Comparison of ENCODE assay signal across 8 cellular contexts in the genomic region with DNA sequence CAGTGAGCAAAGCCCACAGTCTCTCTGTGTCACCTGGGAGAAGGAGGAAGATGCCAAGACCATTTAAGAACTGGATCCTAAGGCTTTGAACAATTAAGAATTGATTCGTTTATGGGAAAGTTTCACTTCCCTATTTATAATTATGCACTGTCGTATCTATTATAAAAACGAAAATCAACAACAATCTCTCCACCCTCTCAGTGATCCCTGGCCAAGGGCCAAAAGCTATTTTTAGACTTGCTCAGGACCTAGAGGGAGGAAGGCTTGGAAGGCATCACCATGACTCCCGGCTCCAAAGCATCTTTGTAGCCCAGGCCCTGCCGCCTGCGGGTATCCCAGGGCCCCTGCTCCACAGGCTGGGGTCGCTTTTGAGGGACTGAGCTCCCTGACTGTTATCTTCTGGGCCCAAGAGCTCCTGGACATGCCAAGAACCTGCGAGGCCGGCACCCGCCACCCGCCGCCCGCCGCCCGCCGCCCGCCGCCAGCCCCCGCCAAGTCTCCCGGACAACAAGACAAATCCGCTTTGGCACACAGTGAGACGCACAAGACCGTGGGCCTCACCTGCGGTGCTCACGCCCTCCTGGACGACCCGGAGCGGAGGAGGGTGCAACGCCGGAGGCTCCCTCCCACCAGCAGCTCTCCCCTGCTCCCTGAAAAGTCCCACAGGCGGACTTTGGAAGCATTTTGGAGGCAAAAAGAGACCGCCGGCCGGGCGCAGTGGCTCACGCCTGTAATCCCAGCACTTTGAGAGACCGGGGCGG. TPM values are rescaled to one million over a fixed set of nuclear protein-coding genes. Genes with fewer than 3 reads are reported as not detected.
A peak's percentile ranks its signal among the peaks of the same experiment; 100 is the strongest.
DNase-seq lines count a peak whose midpoint lies in the region; ATAC-seq, FAIRE-seq and TF ChIP-seq lines count a peak whose summit lies in the region.

No MANE protein-coding gene starts in this region.

- no peak for FAIRE-seq in H1 (lab: Jason Lieb, UNC)

- H3K9me3 ChIP-seq in PC-9 (ENCODE audit: insufficient read depth, low read depth) (no peaks in the 10 kb centered on the region), H1 (ENCODE audit: insufficient read depth in 2 of 2, low read depth in 1 of 2, low read length in 1 of 2) (no peaks in the 10 kb centered on the region), mucosa of stomach (ENCODE audit: control insufficient read depth, low read length) (no peaks in the 10 kb centered on the region)

- H3K4me3 ChIP-seq in PC-9, result peak overlapping the region; percentile 99
- H3K4me3 ChIP-seq in H1 (ENCODE audit: extremely low read depth in 1 of 4, insufficient read depth in 2 of 4, low read depth in 3 of 4, low read length in 4 of 4), result peak overlapping the region; percentile 54 to 100 (median 75)
- peak overlapping the region; percentile 86 for H3K4me3 ChIP-seq in mucosa of stomach (ENCODE audit: low read length)

- H3K36me3 ChIP-seq in PC-9 (ENCODE audit: low read depth) (0 out of 2 replicates have a peak, but pooled peaks cover 3% of the 10 kb centered on the region), H1 (ENCODE audit: control insufficient read depth in 2 of 4, insufficient read depth in 4 of 4, low read length in 3 of 4) (no peaks in the 10 kb centered on the region), mucosa of stomach (ENCODE audit: control insufficient read depth, insufficient read depth, low read length) (no peaks in the 10 kb centered on the region)

- peak overlapping the region; percentile 78 for H3K18ac ChIP-seq in H1 (ENCODE audit: extremely low read depth, low read length)

- ATAC-seq in HG03097 (IDR thresholded peaks at IDR 0.05; ENCODE audit: low FRiP score, unreplicated experiment), result no peak

- POLR2A ChIA-PET in activated CD4-positive, alpha-beta T cell treated with anti-CD3 and anti-CD28 coated beads, Interleukin-2, amount 10 ng/mL, durations not matched to agents 7 days and 5 days (lab: Charles Lee), result interaction anchor here (0.6 kb wide), 1 partner anchor 185 kb away, joined by 8 read pairs; no protein-coding TSS in a partner anchor
- POLR2A ChIA-PET in PC-9 (lab: Charles Lee; ENCODE audit: unreplicated experiment), result interaction anchor here (0.6 to 0.7 kb wide), 2 partner anchors 8 to 17 kb away, joined by 4 to 11 read pairs; no protein-coding TSS in a partner anchor
- POLR2A ChIA-PET in H1 (lab: Charles Lee; ENCODE audit: partially characterized antibody), result interaction anchor here (0.6 to 4.1 kb wide), 5 partner anchors 11 to 66 kb away, joined by 3 to 12 read pairs (median 6); a partner anchor contains a TSS

- no peak for DNase-seq in activated CD4-positive, alpha-beta T cell treated with anti-CD3 and anti-CD28 coated beads, Interleukin-2, amount 10 ng/mL, durations not matched to agents 7 days and 5 days
- no peak for DNase-seq in activated CD4-positive, alpha-beta T cell treated with anti-CD3 and anti-CD28 coated beads, Interleukin-2, amount 50 U/mL, for 1 hour
- no peak for DNase-seq in PC-9
- peak in 1 of 2 experiments; percentile 60 for DNase-seq in H1 (ENCODE audit: low read depth in 1 of 2, low spot score in 2 of 2)
- no peak for DNase-seq in NCI-H1436 (lab: John Stamatoyannopoulos, UW)
- no peak for DNase-seq in activated CD4-positive, alpha-beta T cell treated with anti-CD3 and anti-CD28 coated beads, Interleukin-2, amount 50 U/mL, for 4 hours

- peak overlapping the region in 3 of 4 experiments; percentile 29 to 53 (median 42); a peak in 5 of 7 replicates for H3K9ac ChIP-seq in H1 (replicated peaks in 1 of 4; ENCODE audit: extremely low read depth in 1 of 4, low read depth in 3 of 4, low read length in 3 of 4)
- H3K9ac ChIP-seq in mucosa of stomach (ENCODE audit: low read length), result peak overlapping the region; percentile 89

- peak overlapping the region; percentile 84; the same call in 1 of the 2 replicates for H4K8ac ChIP-seq in H1 (ENCODE audit: extremely low read depth, insufficient read depth, low read length)

- H3K36me3 Mint-ChIP-seq in activated CD4-positive, alpha-beta T cell treated with anti-CD3 and anti-CD28 coated beads, Interleukin-2, amount 10 ng/mL, durations not matched to agents 7 days and 5 days (ENCODE audit: low read depth), result no peaks in the 10 kb centered on the region

- peaks cover 58% of the 10 kb centered on the region for H3K79me2 ChIP-seq in PC-9 (ENCODE audit: low read depth)
- peaks cover 8 to 47% of the 10 kb centered on the region in 2 experiments for H3K79me2 ChIP-seq in H1 (ENCODE audit: control insufficient read depth in 1 of 2, insufficient read depth in 2 of 2, low read length in 2 of 2)

- no peak overlapping the region for H3K23ac ChIP-seq in H1 (ENCODE audit: insufficient read length)

- no peak overlapping the region for H2BK12ac ChIP-seq in H1 (ENCODE audit: low read depth, low read length)

- no peak overlapping the region for H2BK15ac ChIP-seq in H1 (ENCODE audit: low read length)

- no peak overlapping the region for H2BK5ac ChIP-seq in H1 (ENCODE audit: low read depth, low read length)

- CTCF ChIA-PET in activated CD4-positive, alpha-beta T cell treated with anti-CD3 and anti-CD28 coated beads, Interleukin-2, amount 10 ng/mL, durations not matched to agents 7 days and 5 days (lab: Charles Lee), result no interaction called here
- CTCF ChIA-PET in PC-9 (lab: Charles Lee) (no interaction called here), H1 (lab: Charles Lee; ENCODE audit: partially characterized antibody) (interaction anchor here (0.7 to 2.2 kb wide), 4 partner anchors 15 to 89 kb away, joined by 3 to 11 read pairs (median 3); no protein-coding TSS in a partner anchor)

- no peak overlapping the region for H4K5ac ChIP-seq in H1 (ENCODE audit: insufficient read length, low read depth, low read length)

- no peaks in the 10 kb centered on the region for H3K9me3 Mint-ChIP-seq in activated CD4-positive, alpha-beta T cell treated with anti-CD3 and anti-CD28 coated beads, Interleukin-2, amount 10 ng/mL, durations not matched to agents 7 days and 5 days

- H3K4me1 ChIP-seq in PC-9 (replicated peaks; ENCODE audit: insufficient read depth), result peaks cover 36% of the 10 kb centered on the region
- H3K4me1 ChIP-seq in H1 (replicated peaks in 1 of 4; ENCODE audit: control insufficient read depth in 3 of 4, insufficient read depth in 4 of 4, low read length in 3 of 4), result peaks cover 0 to 4% (median 0%) of the 10 kb centered on the region in 4 experiments; a peak in 1 of 7 replicates
- H3K4me1 ChIP-seq in mucosa of stomach (ENCODE audit: control insufficient read depth, insufficient read depth, low read length), result peaks cover 14% of the 10 kb centered on the region

- TF ChIP-seq POLR2A in H1 (IDR thresholded peaks at IDR 0.05; ENCODE audit: control extremely low read depth in 1 of 2, low read depth in 2 of 2, low read length in 2 of 2), result no peak

- no peaks in the 10 kb centered on the region for H3K9me2 ChIP-seq in PC-9 (ENCODE audit: insufficient read depth)

- TF ChIP-seq CTCF in PC-9 (conservative IDR thresholded peaks at IDR 0.05) (no peak), H1 (IDR thresholded peaks at IDR 0.05; ENCODE audit: control extremely low read depth in 1 of 3, insufficient read depth in 1 of 3, low read depth in 1 of 3, low read length in 3 of 3) (no peak)

- H3K27me3 ChIP-seq in PC-9 (ENCODE audit: insufficient read depth, low read depth) (no peaks in the 10 kb centered on the region), H1 (replicated peaks in 1 of 4; ENCODE audit: control insufficient read depth in 3 of 4, extremely low read depth in 1 of 4, insufficient read depth in 3 of 4, low read length in 3 of 4) (peaks cover 0 to 4% (median 3%) of the 10 kb centered on the region in 4 experiments; a peak in 4 of 7 replicates), mucosa of stomach (ENCODE audit: control insufficient read depth, insufficient read depth, low read length) (peaks cover 3% of the 10 kb centered on the region)

- no TSS peak for BruUV-seq in PC-9 (replicated peaks; lab: Mats Ljungman, UMichigan)

- H3K79me1 ChIP-seq in H1 (ENCODE audit: low read depth, low read length), result peaks cover 10% of the 10 kb centered on the region; the same call in 1 of the 2 replicates

- H2AK5ac ChIP-seq in H1 (ENCODE audit: low read depth, low read length), result no peak overlapping the region

- peaks cover 17% of the 10 kb centered on the region; the same call in 1 of the 2 replicates for H3F3A ChIP-seq in PC-9 (ENCODE audit: insufficient read depth, low read depth)

- H3K27ac ChIP-seq in PC-9 (0 out of 2 replicates have a peak overlapping the region, but pooled peaks have one; percentile 4), H1 (ENCODE audit: low read depth, low read length) (no peak overlapping the region)

- no peak overlapping the region for H3K27ac Mint-ChIP-seq in activated CD4-positive, alpha-beta T cell treated with anti-CD3 and anti-CD28 coated beads, Interleukin-2, amount 10 ng/mL, durations not matched to agents 7 days and 5 days

- H3K23me2 ChIP-seq in H1 (ENCODE audit: low read depth, low read length), result peaks cover 3% of the 10 kb centered on the region; the same call in 1 of the 2 replicates

- peaks cover 41% of the 10 kb centered on the region for H4K20me1 ChIP-seq in PC-9 (ENCODE audit: insufficient read depth)
- peaks cover 3 to 9% of the 10 kb centered on the region in 2 experiments for H4K20me1 ChIP-seq in H1 (replicated peaks in 1 of 2; ENCODE audit: control insufficient read depth in 1 of 2, insufficient read depth in 2 of 2, low read length in 2 of 2)

- H3K56ac ChIP-seq in H1 (replicated peaks; ENCODE audit: insufficient read length, low read depth, low read length), result no peak overlapping the region

- H4K91ac ChIP-seq in H1 (replicated peaks; ENCODE audit: insufficient read length, low read length), result peak overlapping the region; percentile 54

- no peak overlapping the region for H2BK20ac ChIP-seq in H1 (ENCODE audit: low read length)

- no peak for TF ChIP-seq RAD21 in H1 (IDR thresholded peaks at IDR 0.05 in 1 of 2, conservative IDR thresholded peaks at IDR 0.05 in 1 of 2; ENCODE audit: low read depth in 2 of 2, low read length in 2 of 2)

- no peak for TF ChIP-seq EP300 in H1 (IDR thresholded peaks at IDR 0.05; ENCODE audit: borderline replicate concordance in 1 of 2, low read depth in 2 of 2, low read length in 2 of 2)

- H3K14ac ChIP-seq in H1 (ENCODE audit: insufficient read length), result no peak overlapping the region

- peak overlapping the region; percentile 87 for H3K4me2 ChIP-seq in PC-9
- peak overlapping the region; percentile 61 to 72 for H3K4me2 ChIP-seq in H1 (ENCODE audit: insufficient read depth in 1 of 2, low read depth in 2 of 2, low read length in 2 of 2)

- H3K4ac ChIP-seq in H1 (replicated peaks; ENCODE audit: insufficient read length, low read depth, low read length), result no peak overlapping the region

- WGBS in H1 (ENCODE audit: extremely low coverage in 1 of 2, insufficient coverage in 1 of 2, insufficient read length in 1 of 2, insufficient replicate concordance in 2 of 2, low coverage in 1 of 2, low lambda C conversion rate in 2 of 2, missing lambda C conversion rate in 1 of 2), 2 experiments, result 11% methylated on average over 23 of the region's 38 CpGs; no CpG with 5 or more reads in 1 of the 2 experiments

- H3K4me3 Mint-ChIP-seq in activated CD4-positive, alpha-beta T cell treated with anti-CD3 and anti-CD28 coated beads, Interleukin-2, amount 10 ng/mL, durations not matched to agents 7 days and 5 days, result peak overlapping the region; percentile 61

- intact Hi-C loops in PC-9 (cut with micrococcal nuclease; ENCODE audit: unreplicated experiment), result no loop called here

- H2AFZ ChIP-seq in PC-9 (no peak overlapping the region), H1 (ENCODE audit: low read length) (no peak overlapping the region)

- no peak overlapping the region for H2BK120ac ChIP-seq in H1 (replicated peaks; ENCODE audit: low read depth, low read length)

- peaks cover 39% of the 10 kb centered on the region for H3K27me3 Mint-ChIP-seq in activated CD4-positive, alpha-beta T cell treated with anti-CD3 and anti-CD28 coated beads, Interleukin-2, amount 10 ng/mL, durations not matched to agents 7 days and 5 days

- peaks cover 6% of the 10 kb centered on the region for H3K4me1 Mint-ChIP-seq in activated CD4-positive, alpha-beta T cell treated with anti-CD3 and anti-CD28 coated beads, Interleukin-2, amount 10 ng/mL, durations not matched to agents 7 days and 5 days

RNA-seq across cellular contexts. Expression of a gene that starts 1.2 kb away (rescaled TPM):
- 1 to 10 TPM; 1.4 TPM for total RNA-seq in activated CD4-positive, alpha-beta T cell treated with anti-CD3 and anti-CD28 coated beads, Interleukin-2, amount 10 ng/mL, durations not matched to agents 7 days and 5 days
- total RNA-seq in PC-9 (2021), result 21.3 and 28.5 TPM in 2 replicates
- total RNA-seq in H1 (2021; fragmentation: NEBNext Ultra II Directional; extraction: Animal tissue kit (Norgen Biotek cat#: 25700)), result 31.1 and 36.2 TPM in 2 replicates
- polyA plus RNA-seq in H1 (2011; rRNA removed), result 22.8 and 27.2 TPM in 2 replicates
- polyA plus RNA-seq in H1 (2011; cell fraction: cytosol; rRNA removed), result 28.8 TPM
- polyA plus RNA-seq in H1 (2011; cell fraction: nucleus; rRNA removed), result 26.0 TPM
- 23.3 to 37.2 TPM (median 28.3 TPM) in 4 replicates for polyA plus RNA-seq in H1 (2012, experiment 1 of 2)
- 15.6 TPM for polyA plus RNA-seq in H1 (2012, experiment 2 of 2)
- polyA plus RNA-seq in H1 (2013, experiment 1 of 2), result 14.1 TPM
- polyA plus RNA-seq in H1 (2013, experiment 2 of 2), result 15.8 TPM
- 29.3 and 36.6 TPM in 2 replicates for polyA minus RNA-seq in H1 (2011; rRNA and poly(A)+ RNA removed)
- polyA minus RNA-seq in H1 (2011; cell fraction: cytosol; rRNA and poly(A)+ RNA removed), result 33.2 TPM
- polyA minus RNA-seq in H1 (2011; cell fraction: nucleus; rRNA and poly(A)+ RNA removed), result 18.1 TPM

RNA-seq across cellular contexts. Expression of a gene that starts 17.4 kb away (rescaled TPM):
- total RNA-seq in activated CD4-positive, alpha-beta T cell treated with anti-CD3 and anti-CD28 coated beads, Interleukin-2, amount 10 ng/mL, durations not matched to agents 7 days and 5 days, result 10 to 100 TPM; 14.7 to 14.9 TPM
- total RNA-seq in PC-9 (2021), result 11.0 and 12.4 TPM in 2 replicates
- 8.2 and 8.8 TPM in 2 replicates for total RNA-seq in H1 (2021; fragmentation: NEBNext Ultra II Directional; extraction: Animal tissue kit (Norgen Biotek cat#: 25700))
- polyA plus RNA-seq in H1 (2011; rRNA removed), result 3.5 and 4.3 TPM in 2 replicates
- 8.1 TPM for polyA plus RNA-seq in H1 (2011; cell fraction: cytosol; rRNA removed)
- polyA plus RNA-seq in H1 (2011; cell fraction: nucleus; rRNA removed), result 12.4 TPM
- 8.0 to 15.0 TPM (median 9.1 TPM) in 4 replicates for polyA plus RNA-seq in H1 (2012, experiment 1 of 2)
- 1.3 TPM for polyA plus RNA-seq in H1 (2012, experiment 2 of 2)
- 7.1 TPM for polyA plus RNA-seq in H1 (2013, experiment 1 of 2)
- 6.1 TPM for polyA plus RNA-seq in H1 (2013, experiment 2 of 2)
- 8.8 and 12.0 TPM in 2 replicates for polyA minus RNA-seq in H1 (2011; rRNA and poly(A)+ RNA removed)
- 2.4 TPM for polyA minus RNA-seq in H1 (2011; cell fraction: cytosol; rRNA and poly(A)+ RNA removed)
- 9.9 TPM for polyA minus RNA-seq in H1 (2011; cell fraction: nucleus; rRNA and poly(A)+ RNA removed)
